ENCODE assay signal across 17 cellular contexts in genomic region chr1:110120960-110121561, GRCh38. TPM values are rescaled to one million over a fixed set of nuclear protein-coding genes. Genes with fewer than 3 reads are reported as not detected.
"Had no signal": no experiment of that assay in that cellular context is flagged by ENCODE, and none has a peak within 500 bp of the region (broad histone marks: within the 10 kb centered on the region; RNA-seq: fewer than 3 reads in every experiment).

No MANE protein-coding gene starts in this region.

- ATAC-seq: activated CD4-positive, CD25-positive, alpha-beta regulatory T cell treated with anti-CD3 and anti-CD28 coated beads, Interleukin-2, amount 50 U/mL, for 24 hours; esophagus mucosa; mucosa of descending colon had no signal

- H3K36me3 ChIP-seq: brain microvascular endothelial cell, ovary, thyroid gland had no signal

- H3K4me1 Mint-ChIP-seq: nephron had no signal

- H3K4me3 ChIP-seq: lung, mucosa of descending colon, ovary, thyroid gland had no signal

- H3K4me3 Mint-ChIP-seq: activated naive CD8-positive, alpha-beta T cell treated with anti-CD3 and anti-CD28 coated beads for 36 hours; dendritic cell treated with granulocyte-macrophage colony-stimulating factor and Interleukin-4, amounts not matched to agents 40 ng/mL and 50 ng/mL, for 4 days; nephron had no signal

- H3K4me1 ChIP-seq: thyroid gland had no signal

- H3K27ac ChIP-seq: brain microvascular endothelial cell, ovary, thyroid gland had no signal

- H3K27me3 ChIP-seq: brain microvascular endothelial cell, ovary, thyroid gland had no signal

- H3K27ac Mint-ChIP-seq: dendritic cell treated with granulocyte-macrophage colony-stimulating factor and Interleukin-4, amounts not matched to agents 40 ng/mL and 50 ng/mL, for 4 days had no signal

- H3K9me3 ChIP-seq: mucosa of descending colon, ovary, thyroid gland had no signal

- DNase-seq: activated CD4-positive, alpha-beta memory T cell treated with anti-CD3 and anti-CD28 coated beads, Interleukin-2, amount 10 ng/mL, durations not matched to agents 7 days and 5 days; activated CD8-positive, alpha-beta memory T cell treated with anti-CD3 and anti-CD28 coated beads, Interleukin-2, amount 50 U/mL, for 48 hours; activated naive CD8-positive, alpha-beta T cell treated with anti-CD3 and anti-CD28 coated beads for 36 hours; brain microvascular endothelial cell; cerebellar nuclear complex; mucosa of descending colon; ovary; T-helper 2 cell; thyroid gland had no signal

RNA-seq across cellular contexts. Expression of gene UBL4B, which starts 8.8 kb away (rescaled TPM):
- total RNA-seq: activated CD4-positive, alpha-beta memory T cell treated with anti-CD3 and anti-CD28 coated beads, Interleukin-2, amount 10 ng/mL, durations not matched to agents 7 days and 5 days; activated naive CD8-positive, alpha-beta T cell treated with anti-CD3 and anti-CD28 coated beads for 36 hours; esophagus mucosa; glomerular endothelial cell; lung; mucosa of descending colon; ovary; renal cortical epithelial cell; skeletal muscle tissue had no signal
- polyA plus RNA-seq: lung had no signal

RNA-seq across cellular contexts. Expression of gene SLC6A17, which starts 29.2 kb away (rescaled TPM):
- total RNA-seq: activated CD4-positive, alpha-beta memory T cell treated with anti-CD3 and anti-CD28 coated beads, Interleukin-2, amount 10 ng/mL, durations not matched to agents 7 days and 5 days had no signal

RNA-seq across cellular contexts. Expression of gene ALX3, which starts 50.6 kb away (rescaled TPM):
- total RNA-seq: activated CD4-positive, alpha-beta memory T cell treated with anti-CD3 and anti-CD28 coated beads, Interleukin-2, amount 10 ng/mL, durations not matched to agents 7 days and 5 days; activated naive CD8-positive, alpha-beta T cell treated with anti-CD3 and anti-CD28 coated beads for 36 hours; esophagus mucosa; glomerular endothelial cell; lung; mucosa of descending colon; renal cortical epithelial cell; skeletal muscle tissue; thyroid gland had no signal
